Comparison of ENCODE assay signal across 8 cellular contexts in genomic region chr19:35744688-35745327, GRCh38. TPM values are rescaled to one million over a fixed set of nuclear protein-coding genes. Genes with fewer than 3 reads are reported as not detected.
DNase-seq lines count a peak whose midpoint lies in the region; ATAC-seq and TF ChIP-seq lines count a peak whose summit lies in the region.

No MANE protein-coding gene starts in this region.

- H3K36me3 Mint-ChIP-seq in T-helper 1 cell treated with Interleukin-12 subunit alpha and Interleukin-12 subunit beta and Interleukin-4 antibody, amounts not matched to agents 30 μg/mL and 1 μg/mL, for 36 hours (ENCODE audit: low read depth): peaks cover 12% of the 10 kb centered on the region

- H3K9me3 ChIP-seq in prostate gland: no peaks in the 10 kb centered on the region

- H3K9me3 Mint-ChIP-seq in T-helper 1 cell treated with Interleukin-12 subunit alpha and Interleukin-12 subunit beta and Interleukin-4 antibody, amounts not matched to agents 30 μg/mL and 1 μg/mL, for 36 hours: no peaks in the 10 kb centered on the region

- H3K4me1 ChIP-seq in prostate gland (replicated peaks): peaks cover 16% of the 10 kb centered on the region

- TF ChIP-seq CTCF in prostate gland (IDR thresholded peaks at IDR 0.05): peak in 3 of 4 experiments; percentile 29 to 59 (median 50)

- intact Hi-C loops in left cardiac atrium (cut with DNase I): loop anchor here in 1 of 2 donors (10.0 kb wide), 1 partner anchor 190 kb away; the partner anchor contains the start of gene LRFN3
- intact Hi-C loops in prostate gland (cut with DNase I): loop anchor here (5.0 to 10.0 kb wide), 2 partner anchors 187 to 470 kb away; partner anchors contain the start of genes ZNF146 and ZNF565

- DNase-seq in EH (ENCODE audit: low read depth) (peak; percentile 97), NCI-H1694 treated with DMSO at 0.1 percent for 48 hours (lab: John Stamatoyannopoulos, UW) (peak; percentile 92), amniotic stem cell (lab: John Stamatoyannopoulos, UW) (peak; percentile 96), left cardiac atrium (peak; percentile 97), prostate gland (ENCODE audit: low spot score) (peak; percentile 95), ureter (ENCODE audit: low spot score) (peak; percentile 97)

- no peak for TF ChIP-seq POLR2A in prostate gland (IDR thresholded peaks at IDR 0.05)

- peak overlapping the region; percentile 99 to 100 for H3K27ac ChIP-seq in prostate gland

- no peaks in the 10 kb centered on the region for H3K36me3 ChIP-seq in prostate gland

- peak overlapping the region; percentile 89 to 94 for H3K4me3 ChIP-seq in prostate gland

- no peaks in the 10 kb centered on the region for H3K27me3 ChIP-seq in prostate gland (replicated peaks; ENCODE audit: insufficient read depth)

- WGBS in prostate gland: under 1% methylated on average over 35 of the region's 35 CpGs

- H3K27me3 Mint-ChIP-seq in T-helper 1 cell treated with Interleukin-12 subunit alpha and Interleukin-12 subunit beta and Interleukin-4 antibody, amounts not matched to agents 30 μg/mL and 1 μg/mL, for 36 hours (ENCODE audit: low read depth): no peaks in the 10 kb centered on the region

- H3K4me3 Mint-ChIP-seq in T-helper 1 cell treated with Interleukin-12 subunit alpha and Interleukin-12 subunit beta and Interleukin-4 antibody, amounts not matched to agents 30 μg/mL and 1 μg/mL, for 36 hours: peak overlapping the region; percentile 92

- ATAC-seq in HG02571 (IDR thresholded peaks at IDR 0.05; ENCODE audit: unreplicated experiment): peak; percentile 39
- peak; percentile 73 to 81 for ATAC-seq in left cardiac atrium

- peak overlapping the region; percentile 93 for H3K27ac Mint-ChIP-seq in T-helper 1 cell treated with Interleukin-12 subunit alpha and Interleukin-12 subunit beta and Interleukin-4 antibody, amounts not matched to agents 30 μg/mL and 1 μg/mL, for 36 hours

- peaks cover 37% of the 10 kb centered on the region for H3K4me1 Mint-ChIP-seq in T-helper 1 cell treated with Interleukin-12 subunit alpha and Interleukin-12 subunit beta and Interleukin-4 antibody, amounts not matched to agents 30 μg/mL and 1 μg/mL, for 36 hours (ENCODE audit: low read depth)

RNA-seq across cellular contexts. Expression of gene U2AF1L4, which starts 0.4 kb away (rescaled TPM):
- total RNA-seq in left cardiac atrium: 10 to 100 TPM; 17.7 to 21.6 TPM
- total RNA-seq in prostate gland: 10 to 100 TPM; 14.6 to 45.0 TPM
- total RNA-seq in ureter: 32.9 TPM

RNA-seq across cellular contexts. Expression of gene PSENEN, which starts 0.6 kb away (rescaled TPM):
- 10 to 100 TPM; 41.7 to 46.6 TPM for total RNA-seq in left cardiac atrium
- 10 to 100 TPM; 39.9 to 65.2 TPM for total RNA-seq in prostate gland
- 81.1 TPM for total RNA-seq in ureter

RNA-seq across cellular contexts. Expression of gene IGFLR1, which starts 2.6 kb away (rescaled TPM):
- total RNA-seq in left cardiac atrium: 1 to 10 TPM; 6.5 to 7.0 TPM
- 10 to 100 TPM in 1 of 2 donors, 1 to 10 TPM in 1; 9.4 to 16.1 TPM for total RNA-seq in prostate gland
- total RNA-seq in ureter: 14.7 TPM

RNA-seq across cellular contexts. Expression of gene LIN37, which starts 3.6 kb away (rescaled TPM):
- 1 to 10 TPM; 7.5 to 8.1 TPM for total RNA-seq in left cardiac atrium
- 10 to 100 TPM in 1 of 2 donors, 1 to 10 TPM in 1; 4.2 to 13.0 TPM for total RNA-seq in prostate gland
- 7.2 TPM for total RNA-seq in ureter

RNA-seq across cellular contexts. Expression of gene HSPB6, which starts 12.0 kb away (rescaled TPM):
- 100 to 1,000 TPM; 210 to 251 TPM for total RNA-seq in left cardiac atrium
- total RNA-seq in prostate gland: 10 to 100 TPM; 32.2 to 78.5 TPM
- total RNA-seq in ureter: 80.9 TPM

Comparison
In these comparisons a context has a peak if more than half of its experiments do, and no peak if none do; other contexts are left out.
1. Peak in every context shown above with its lines: DNase-seq, ATAC-seq, H3K4me3 ChIP-seq and H3K27ac ChIP-seq.